ENCODE assay signal across 15 cellular contexts in the genomic region with DNA sequence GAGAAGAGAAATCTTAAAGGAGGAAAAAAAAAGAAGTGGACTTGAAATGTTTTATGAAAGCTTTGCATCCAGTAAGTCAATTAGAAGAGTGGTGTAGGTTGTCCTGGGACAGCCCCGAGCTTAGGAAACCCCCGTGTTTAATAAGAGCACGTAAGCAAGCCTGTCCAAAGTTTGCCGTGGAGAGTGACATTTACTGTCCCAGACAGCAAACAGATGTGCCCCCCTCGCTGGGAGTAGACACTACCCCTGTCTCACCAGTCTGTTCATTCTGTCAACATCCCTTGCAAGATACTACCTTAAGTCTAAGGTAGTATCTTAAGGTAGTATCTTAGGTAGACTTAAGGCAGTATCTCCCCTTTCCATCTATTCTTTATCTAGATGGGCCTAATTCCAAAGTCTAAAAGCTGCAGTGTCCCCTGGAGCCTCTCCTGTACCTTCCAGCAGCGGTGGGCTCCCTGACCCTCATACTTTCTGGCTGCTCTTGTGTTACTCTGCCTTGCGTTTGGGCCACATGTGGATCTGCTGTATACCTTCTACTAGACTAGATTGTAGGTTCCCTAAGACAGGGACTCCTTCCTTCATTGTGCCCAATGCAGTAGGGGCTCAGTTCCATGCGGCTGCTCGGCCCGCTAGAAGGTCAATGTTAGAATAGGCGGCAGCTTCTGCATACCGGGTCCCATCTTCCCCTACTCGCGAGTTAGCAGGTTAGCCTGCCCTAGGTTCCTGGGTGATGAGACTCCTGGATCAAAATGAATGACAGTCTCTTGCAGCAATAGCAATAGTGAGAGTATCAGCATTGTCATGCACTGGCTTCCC.
"Had no signal": no experiment of that assay in that cellular context is flagged by ENCODE, and none has a peak within 500 bp of the region (broad histone marks: within the 10 kb centered on the region; RNA-seq: fewer than 3 reads in every experiment).

No MANE protein-coding gene starts in this region.

- H3K27ac Mint-ChIP-seq: effector memory CD8-positive, alpha-beta T cell; mesothelial cell of epicardium had no signal

- ATAC-seq: effector memory CD8-positive, alpha-beta T cell; foreskin keratinocyte; gastroesophageal sphincter; heart left ventricle; left cardiac atrium; left lung; left ventricle myocardium superior; lower lobe of right lung; mucosa of descending colon had no signal

- H3K4me3 ChIP-seq: coronary artery, esophagus muscularis mucosa, gastroesophageal sphincter, heart left ventricle, hepatocyte, left lung, lower lobe of right lung, mucosa of descending colon had no signal

- DNase-seq: dermis blood vessel endothelial cell; effector CD8-positive, alpha-beta T cell; effector memory CD8-positive, alpha-beta T cell; foreskin keratinocyte; heart left ventricle; left cardiac atrium; left lung; left ventricle myocardium superior; lower lobe of right lung; mucosa of descending colon had no signal

- H3K4me3 Mint-ChIP-seq: effector memory CD8-positive, alpha-beta T cell; mesothelial cell of epicardium had no signal

- H3K9me3 ChIP-seq: esophagus muscularis mucosa, gastroesophageal sphincter, heart left ventricle, left lung, lower lobe of right lung, mucosa of descending colon had no signal

- H3K9me3 Mint-ChIP-seq: effector memory CD8-positive, alpha-beta T cell had no signal

- H3K4me1 ChIP-seq: foreskin keratinocyte, gastroesophageal sphincter, heart left ventricle, left lung, lower lobe of right lung had no signal

- H3K4me1 Mint-ChIP-seq: mesothelial cell of epicardium had no signal

- H3K27ac ChIP-seq: coronary artery, esophagus muscularis mucosa, foreskin keratinocyte, gastroesophageal sphincter, heart left ventricle, hepatocyte, left lung, lower lobe of right lung had no signal

- H3K27me3 ChIP-seq: esophagus muscularis mucosa, foreskin keratinocyte, gastroesophageal sphincter, heart left ventricle, hepatocyte, left lung had no signal

- H3K27me3 Mint-ChIP-seq: effector memory CD8-positive, alpha-beta T cell had no signal

- H3K36me3 ChIP-seq: left lung had no signal
